Comparison of ENCODE assay signal across 9 cellular contexts in the genomic region with DNA sequence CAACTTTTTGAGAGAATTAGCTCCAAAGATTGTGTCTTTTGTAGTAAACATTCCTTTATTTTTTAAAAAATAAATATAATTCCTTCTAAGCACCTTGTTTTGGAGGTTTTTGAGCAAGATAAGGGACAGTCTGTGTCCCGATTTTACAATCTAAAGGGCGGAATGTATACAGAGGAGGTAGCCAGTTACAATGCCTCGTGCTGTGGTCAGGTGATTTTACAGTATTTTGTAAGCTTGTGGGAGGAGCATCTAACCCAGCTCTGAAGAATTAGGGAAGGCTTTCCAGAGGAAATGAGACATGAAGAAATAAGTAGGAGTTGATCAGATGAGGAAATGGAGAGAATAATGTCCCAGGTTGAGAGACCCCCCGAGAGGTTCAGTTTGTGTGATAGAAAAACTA. TPM values are rescaled to one million over a fixed set of nuclear protein-coding genes. Genes with fewer than 3 reads are reported as not detected.
DNase-seq lines count a peak whose midpoint lies in the region; ATAC-seq and TF ChIP-seq lines count a peak whose summit lies in the region.
"Had no signal": no experiment of that assay in that cellular context is flagged by ENCODE, and none has a peak within 500 bp of the region (broad histone marks: within the 10 kb centered on the region; RNA-seq: fewer than 3 reads in every experiment).

No MANE protein-coding gene starts in this region.

- H3K27me3 ChIP-seq in neuron (ENCODE audit: insufficient read depth, low read length) = peaks cover under 1% of the 10 kb centered on the region

- peak overlapping the region; percentile 67 for H3K4me3 ChIP-seq in neuron (ENCODE audit: low read length)

- peaks cover 2% of the 10 kb centered on the region for H3K27me3 Mint-ChIP-seq in activated CD4-positive, alpha-beta T cell treated with anti-CD3 and anti-CD28 coated beads for 36 hours
- H3K27me3 Mint-ChIP-seq in osteocyte (ENCODE audit: unreplicated experiment) = no peaks in the 10 kb centered on the region

- H3K9me3 Mint-ChIP-seq in activated CD4-positive, alpha-beta T cell treated with anti-CD3 and anti-CD28 coated beads for 36 hours (ENCODE audit: low read depth) = no peaks in the 10 kb centered on the region
- no peaks in the 10 kb centered on the region for H3K9me3 Mint-ChIP-seq in osteocyte (ENCODE audit: unreplicated experiment)
- H3K9me3 Mint-ChIP-seq: T-helper 1 cell treated with Interleukin-12 subunit alpha and Interleukin-12 subunit beta and Interleukin-4 antibody, amounts not matched to agents 30 μg/mL and 1 μg/mL, for 36 hours had no signal

- no peak overlapping the region for H3K27ac Mint-ChIP-seq in activated CD4-positive, alpha-beta T cell treated with anti-CD3 and anti-CD28 coated beads for 36 hours
- no peak overlapping the region for H3K27ac Mint-ChIP-seq in osteocyte (ENCODE audit: unreplicated experiment)
- H3K27ac Mint-ChIP-seq: T-helper 1 cell treated with Interleukin-12 subunit alpha and Interleukin-12 subunit beta and Interleukin-4 antibody, amounts not matched to agents 30 μg/mL and 1 μg/mL, for 36 hours had no signal

- peaks cover 7% of the 10 kb centered on the region for H3K4me1 Mint-ChIP-seq in activated CD4-positive, alpha-beta T cell treated with anti-CD3 and anti-CD28 coated beads for 36 hours
- peaks cover 4% of the 10 kb centered on the region for H3K4me1 Mint-ChIP-seq in osteocyte (ENCODE audit: unreplicated experiment)

- CTCF ChIA-PET in activated CD4-positive, alpha-beta T cell treated with anti-CD3 and anti-CD28 coated beads for 36 hours (lab: Charles Lee) = interaction anchor here (0.8 to 4.2 kb wide), 15 partner anchors 10 to 196 kb away, joined by 3 to 48 read pairs (median 13); partner anchors contain the start of genes NCOA7 and TRMT11

- H2AFZ ChIP-seq in neuron (ENCODE audit: low read depth, low read length) = no peak overlapping the region

- intact Hi-C loops in activated CD4-positive, alpha-beta T cell treated with anti-CD3 and anti-CD28 coated beads for 36 hours (cut with DNase I, micrococcal nuclease) = loop anchor here (2.0 to 5.0 kb wide), 5 partner anchors 53 to 657 kb away; partner anchors contain the start of genes CENPW (in 1 of the 2), HDDC2 (in 1 of the 2) and HEY2 (in 1 of the 2)

- DNase-seq in NOMO-1 (lab: John Stamatoyannopoulos, UW; ENCODE audit: unreplicated experiment in 2 of 2) (peak; percentile 21 to 74), epithelial cell of prostate (ENCODE audit: low read depth, low spot score) (no peak), osteocyte (ENCODE audit: extremely low spot score, unreplicated experiment) (no peak)
- no peak for DNase-seq in activated CD4-positive, alpha-beta T cell treated with anti-CD3 and anti-CD28 coated beads for 36 hours

- peaks cover 16% of the 10 kb centered on the region for H3K4me1 ChIP-seq in neuron (ENCODE audit: insufficient read depth, low read length)

- no peaks in the 10 kb centered on the region for H3K36me3 Mint-ChIP-seq in activated CD4-positive, alpha-beta T cell treated with anti-CD3 and anti-CD28 coated beads for 36 hours (ENCODE audit: low read depth)
- no peaks in the 10 kb centered on the region for H3K36me3 Mint-ChIP-seq in osteocyte (ENCODE audit: unreplicated experiment)

- ATAC-seq in GM18870 (IDR thresholded peaks at IDR 0.05; ENCODE audit: unreplicated experiment) (peak; percentile 24), GM18858 (IDR thresholded peaks at IDR 0.05; ENCODE audit: unreplicated experiment) (no peak), HG02623 (IDR thresholded peaks at IDR 0.05; ENCODE audit: unreplicated experiment) (no peak)
- no peak for ATAC-seq in activated CD4-positive, alpha-beta T cell treated with anti-CD3 and anti-CD28 coated beads for 36 hours

- no peaks in the 10 kb centered on the region for H3K9me3 ChIP-seq in neuron (ENCODE audit: low read length)

- POLR2A ChIA-PET in activated CD4-positive, alpha-beta T cell treated with anti-CD3 and anti-CD28 coated beads for 36 hours (lab: Charles Lee) = interaction anchor here (1.0 to 2.5 kb wide), 4 partner anchors 29 to 176 kb away, joined by 3 to 22 read pairs (median 8); partner anchors contain the start of genes NCOA7 and TRMT11

- H3K4me3 Mint-ChIP-seq in activated CD4-positive, alpha-beta T cell treated with anti-CD3 and anti-CD28 coated beads for 36 hours = no peak overlapping the region
- no peak overlapping the region for H3K4me3 Mint-ChIP-seq in osteocyte (ENCODE audit: unreplicated experiment)
- H3K4me3 Mint-ChIP-seq: T-helper 1 cell treated with Interleukin-12 subunit alpha and Interleukin-12 subunit beta and Interleukin-4 antibody, amounts not matched to agents 30 μg/mL and 1 μg/mL, for 36 hours had no signal

- H3K36me3 ChIP-seq in neuron (ENCODE audit: insufficient read depth, low read length) = no peaks in the 10 kb centered on the region

- no peak for TF ChIP-seq CTCF in osteocyte (IDR thresholded peaks at IDR 0.05)

- H3K27ac ChIP-seq in epithelial cell of prostate = peak overlapping the region; percentile 73

RNA-seq across cellular contexts. Expression of gene HINT3, which starts 1.3 kb away (rescaled TPM):
- 1 to 10 TPM; 5.4 to 8.1 TPM for total RNA-seq in activated CD4-positive, alpha-beta T cell treated with anti-CD3 and anti-CD28 coated beads for 36 hours
- 15.0 and 16.6 TPM in 2 replicates for total RNA-seq in osteocyte

RNA-seq across cellular contexts. Expression of gene TRMT11, which starts 28.5 kb away (rescaled TPM):
- total RNA-seq in activated CD4-positive, alpha-beta T cell treated with anti-CD3 and anti-CD28 coated beads for 36 hours = 10 to 100 TPM; 33.4 to 40.5 TPM
- 20.4 and 21.1 TPM in 2 replicates for total RNA-seq in osteocyte

Comparison
In these comparisons a context has a peak if more than half of its experiments do, and no peak if none do; other contexts are left out.
1. DNase-seq: peak in NOMO-1 (2 of 2); none in epithelial cell of prostate (single experiment), activated CD4-positive, alpha-beta T cell treated with anti-CD3 and anti-CD28 coated beads for 36 hours (single experiment) and osteocyte (single experiment).